Comparison of ENCODE assay signal across 6 cellular contexts in the genomic region with DNA sequence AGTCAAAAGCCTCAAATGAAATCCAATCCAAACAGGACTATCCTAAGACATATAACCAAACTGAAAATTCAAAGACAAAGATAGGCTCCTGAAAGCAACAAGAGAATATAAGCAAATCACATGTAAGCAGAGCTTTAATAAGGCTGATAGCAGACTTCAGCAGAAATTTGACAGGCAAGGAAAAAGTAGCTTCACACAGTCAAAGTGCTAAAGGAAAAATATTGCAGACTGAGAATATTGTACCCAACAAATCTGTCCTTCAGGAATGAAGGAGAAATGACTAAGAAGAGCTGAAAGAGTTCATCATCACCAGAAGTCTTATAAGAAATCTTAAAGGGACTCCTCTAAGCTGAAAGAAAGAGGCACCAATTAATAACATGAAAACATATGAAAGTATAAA.
"Had no signal": no experiment of that assay in that cellular context is flagged by ENCODE, and none has a peak within 500 bp of the region (broad histone marks: within the 10 kb centered on the region; RNA-seq: fewer than 3 reads in every experiment).

No MANE protein-coding gene starts in this region.

- FAIRE-seq: GM12891, GM12892, GM18507, GM19239 had no signal

- DNase-seq: GDM1, GF-D8 had no signal
